ENCODE assay signal across 20 cellular contexts in the genomic region with DNA sequence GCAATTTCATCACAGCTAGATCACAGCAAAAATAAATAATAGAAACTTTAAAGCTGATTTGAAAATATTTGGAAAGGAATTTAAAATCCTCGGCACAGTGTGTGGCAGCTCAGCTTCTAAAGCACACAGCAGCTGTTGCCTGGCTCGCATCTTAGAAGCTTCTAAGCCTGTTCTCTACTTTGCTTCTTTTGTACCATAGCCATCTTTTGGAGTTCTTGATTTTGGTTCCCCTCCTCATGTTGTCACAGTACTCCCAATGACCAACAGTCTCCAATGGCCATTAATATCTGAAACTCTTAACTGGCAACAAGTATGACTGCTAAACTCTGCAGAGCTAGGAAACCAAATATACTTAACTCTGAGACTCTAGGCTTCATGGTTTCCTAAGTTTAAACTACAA.
"Had no signal": no experiment of that assay in that cellular context is flagged by ENCODE, and none has a peak within 500 bp of the region (broad histone marks: within the 10 kb centered on the region; RNA-seq: fewer than 3 reads in every experiment).

No MANE protein-coding gene starts in this region.

- ATAC-seq: activated CD4-positive, alpha-beta T cell treated with anti-CD3 and anti-CD28 coated beads for 36 hours; gastrocnemius medialis; heart left ventricle; mucosa of descending colon; naive thymus-derived CD8-positive, alpha-beta T cell; stimulated activated memory B cell treated with anti-CD40 and anti-IgM and Interleukin-4, amounts not matched to agents 10 μg/mL and 1 μg/mL and 100 μg/mL, for 72 hours; WTC11 had no signal

- H3K4me3 Mint-ChIP-seq: activated CD4-positive, alpha-beta T cell treated with anti-CD3 and anti-CD28 coated beads for 36 hours; activated naive CD4-positive, alpha-beta T cell treated with anti-CD3 and anti-CD28 coated beads, Interleukin-2, amount 50 U/mL, for 24 hours; memory B cell; naive thymus-derived CD8-positive, alpha-beta T cell; stimulated activated memory B cell treated with anti-CD40 and anti-IgM and Interleukin-4, amounts not matched to agents 10 μg/mL and 1 μg/mL and 100 μg/mL, for 72 hours; WTC11 had no signal

- H2AFZ ChIP-seq: parathyroid adenoma had no signal

- H3K36me3 ChIP-seq: adrenal gland, gastrocnemius medialis, left ventricle myocardium inferior, tibial nerve, uterus had no signal

- H3K27ac Mint-ChIP-seq: activated CD4-positive, alpha-beta T cell treated with anti-CD3 and anti-CD28 coated beads for 36 hours; activated naive CD4-positive, alpha-beta T cell treated with anti-CD3 and anti-CD28 coated beads, Interleukin-2, amount 50 U/mL, for 24 hours; memory B cell; naive thymus-derived CD8-positive, alpha-beta T cell; stimulated activated memory B cell treated with anti-CD40 and anti-IgM and Interleukin-4, amounts not matched to agents 10 μg/mL and 1 μg/mL and 100 μg/mL, for 72 hours; WTC11 had no signal

- H3K36me3 Mint-ChIP-seq: memory B cell; stimulated activated memory B cell treated with anti-CD40 and anti-IgM and Interleukin-4, amounts not matched to agents 10 μg/mL and 1 μg/mL and 100 μg/mL, for 72 hours had no signal

- H3K9me3 Mint-ChIP-seq: activated naive CD4-positive, alpha-beta T cell treated with anti-CD3 and anti-CD28 coated beads, Interleukin-2, amount 50 U/mL, for 24 hours; memory B cell; naive thymus-derived CD8-positive, alpha-beta T cell; stimulated activated memory B cell treated with anti-CD40 and anti-IgM and Interleukin-4, amounts not matched to agents 10 μg/mL and 1 μg/mL and 100 μg/mL, for 72 hours; WTC11 had no signal

- H3K9ac ChIP-seq: parathyroid adenoma had no signal

- H3K27me3 ChIP-seq: adrenal gland, cardiac muscle cell, gastrocnemius medialis, heart left ventricle, sigmoid colon, spleen, tibial nerve, uterus had no signal

- H3K4me3 ChIP-seq: adrenal gland, cardiac muscle cell, gastrocnemius medialis, heart left ventricle, left ventricle myocardium inferior, mucosa of descending colon, sigmoid colon, spleen, tibial nerve, uterus had no signal

- DNase-seq: activated CD4-positive, alpha-beta T cell treated with anti-CD3 and anti-CD28 coated beads for 36 hours; activated CD4-positive, alpha-beta T cell treated with anti-CD3 and anti-CD28 coated beads, Interleukin-2, amount 50 U/mL, for 48 hours; activated gamma-delta T cell; adrenal gland; gastrocnemius medialis; heart left ventricle; left ventricle myocardium inferior; mucosa of descending colon; naive thymus-derived CD8-positive, alpha-beta T cell; sigmoid colon; spleen; stimulated activated CD4-positive, alpha-beta T cell treated with anti-CD3 and anti-CD28 coated beads, Interleukin-4, amount 100 ng/mL, for 4 hours; uterus had no signal

- H3K27ac ChIP-seq: adrenal gland, cardiac muscle cell, heart left ventricle, left ventricle myocardium inferior, parathyroid adenoma, sigmoid colon, tibial nerve, uterus had no signal

- H3K4me1 ChIP-seq: parathyroid adenoma, sigmoid colon, uterus had no signal

- H3K27me3 Mint-ChIP-seq: activated CD4-positive, alpha-beta T cell treated with anti-CD3 and anti-CD28 coated beads for 36 hours; activated naive CD4-positive, alpha-beta T cell treated with anti-CD3 and anti-CD28 coated beads, Interleukin-2, amount 50 U/mL, for 24 hours; memory B cell; naive thymus-derived CD8-positive, alpha-beta T cell; stimulated activated memory B cell treated with anti-CD40 and anti-IgM and Interleukin-4, amounts not matched to agents 10 μg/mL and 1 μg/mL and 100 μg/mL, for 72 hours had no signal

- H3K9me3 ChIP-seq: adrenal gland, gastrocnemius medialis, heart left ventricle, left ventricle myocardium inferior, mucosa of descending colon, sigmoid colon, spleen, tibial nerve, uterus had no signal
